In the genomic region with DNA sequence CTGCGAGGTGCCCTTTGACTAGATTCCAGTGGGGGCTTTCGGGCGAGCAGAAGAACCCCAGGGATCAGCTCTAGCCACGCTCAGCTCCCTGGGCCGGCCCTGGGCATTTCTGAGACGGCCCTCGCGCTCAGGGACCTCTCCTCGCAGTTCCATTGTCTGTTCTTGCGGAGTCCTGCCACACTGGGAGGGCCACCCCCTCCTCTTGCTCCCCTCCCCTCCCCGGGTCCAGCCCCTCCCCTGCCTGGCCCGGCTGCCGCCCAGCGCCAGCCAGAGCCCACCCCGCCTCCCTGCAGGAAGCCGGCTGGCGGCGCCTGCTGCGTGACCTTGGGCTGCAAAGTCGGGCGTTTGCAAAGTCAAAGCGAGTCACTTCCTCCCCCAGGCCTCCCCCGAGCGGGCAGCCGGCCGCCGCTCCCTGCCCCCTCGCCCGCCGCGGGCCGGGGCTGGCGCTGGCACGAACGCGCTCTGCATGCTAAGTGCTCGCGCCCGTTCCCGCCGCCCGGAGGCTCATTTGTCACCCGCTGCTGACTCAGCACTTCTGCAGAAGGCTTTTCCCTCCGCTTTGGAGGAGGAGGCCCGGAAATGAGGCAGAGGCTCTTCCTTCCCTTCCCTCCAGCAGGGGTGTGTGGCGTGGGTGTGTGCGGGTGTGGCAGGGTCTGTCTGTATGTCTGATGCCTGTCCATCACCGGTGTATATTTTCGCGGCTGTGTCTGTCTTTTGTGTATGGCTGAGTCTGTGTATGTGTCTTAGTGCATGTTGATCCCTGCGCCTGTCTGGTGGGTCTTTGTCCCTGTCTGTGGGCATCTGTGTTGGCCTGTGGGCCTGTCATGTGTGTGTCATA, we compare ENCODE assay signal across 1 cellular context.
A peak's percentile ranks its signal among the peaks of the same experiment; 100 is the strongest.
TF ChIP-seq lines count a peak whose summit lies in the region.

No MANE protein-coding gene starts in this region.

TF ChIP-seq in K562, 482 proteins besides CTCF, POLR2A, EP300 and RAD21 (continued from another document and continues in another):
- TF ChIP-seq, protein P1, sequence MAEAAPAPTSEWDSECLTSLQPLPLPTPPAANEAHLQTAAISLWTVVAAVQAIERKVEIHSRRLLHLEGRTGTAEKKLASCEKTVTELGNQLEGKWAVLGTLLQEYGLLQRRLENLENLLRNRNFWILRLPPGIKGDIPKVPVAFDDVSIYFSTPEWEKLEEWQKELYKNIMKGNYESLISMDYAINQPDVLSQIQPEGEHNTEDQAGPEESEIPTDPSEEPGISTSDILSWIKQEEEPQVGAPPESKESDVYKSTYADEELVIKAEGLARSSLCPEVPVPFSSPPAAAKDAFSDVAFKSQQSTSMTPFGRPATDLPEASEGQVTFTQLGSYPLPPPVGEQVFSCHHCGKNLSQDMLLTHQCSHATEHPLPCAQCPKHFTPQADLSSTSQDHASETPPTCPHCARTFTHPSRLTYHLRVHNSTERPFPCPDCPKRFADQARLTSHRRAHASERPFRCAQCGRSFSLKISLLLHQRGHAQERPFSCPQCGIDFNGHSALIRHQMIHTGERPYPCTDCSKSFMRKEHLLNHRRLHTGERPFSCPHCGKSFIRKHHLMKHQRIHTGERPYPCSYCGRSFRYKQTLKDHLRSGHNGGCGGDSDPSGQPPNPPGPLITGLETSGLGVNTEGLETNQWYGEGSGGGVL (CRISPR knock-in tag; IDR thresholded peaks at IDR 0.05): no peak
- no peak for TF ChIP-seq ILF3 (IDR thresholded peaks at IDR 0.05; ENCODE audit: borderline replicate concordance)
- TF ChIP-seq MEF2D (tag; conservative IDR thresholded peaks at IDR 0.05; ENCODE audit: low read depth): no peak
- TF ChIP-seq, protein P2, sequence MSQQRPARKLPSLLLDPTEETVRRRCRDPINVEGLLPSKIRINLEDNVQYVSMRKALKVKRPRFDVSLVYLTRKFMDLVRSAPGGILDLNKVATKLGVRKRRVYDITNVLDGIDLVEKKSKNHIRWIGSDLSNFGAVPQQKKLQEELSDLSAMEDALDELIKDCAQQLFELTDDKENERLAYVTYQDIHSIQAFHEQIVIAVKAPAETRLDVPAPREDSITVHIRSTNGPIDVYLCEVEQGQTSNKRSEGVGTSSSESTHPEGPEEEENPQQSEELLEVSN (IDR thresholded peaks at IDR 0.05; ENCODE audit: borderline replicate concordance in 1 of 2, extremely low read depth in 1 of 2, insufficient read depth in 1 of 2, insufficient read length in 1 of 2, low read depth in 1 of 2, low read length in 1 of 2, poor library complexity in 1 of 2, severe bottlenecking in 1 of 2): peak; percentile 92 to 95
- no peak for TF ChIP-seq CHD1 (IDR thresholded peaks at IDR 0.05; ENCODE audit: low read length)
- TF ChIP-seq PURB (CRISPR knock-in tag; IDR thresholded peaks at IDR 0.05; ENCODE audit: low read depth): no peak
- TF ChIP-seq KLF10 (CRISPR knock-in tag; IDR thresholded peaks at IDR 0.05): no peak
- TF ChIP-seq, protein P3, sequence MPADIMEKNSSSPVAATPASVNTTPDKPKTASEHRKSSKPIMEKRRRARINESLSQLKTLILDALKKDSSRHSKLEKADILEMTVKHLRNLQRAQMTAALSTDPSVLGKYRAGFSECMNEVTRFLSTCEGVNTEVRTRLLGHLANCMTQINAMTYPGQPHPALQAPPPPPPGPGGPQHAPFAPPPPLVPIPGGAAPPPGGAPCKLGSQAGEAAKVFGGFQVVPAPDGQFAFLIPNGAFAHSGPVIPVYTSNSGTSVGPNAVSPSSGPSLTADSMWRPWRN (IDR thresholded peaks at IDR 0.05; ENCODE audit: low read depth): no peak
- peak; percentile 54; the same call in 1 of the 2 replicates for TF ChIP-seq SOX6 (IDR thresholded peaks at IDR 0.05)
- TF ChIP-seq ZNF146 (CRISPR knock-in tag; IDR thresholded peaks at IDR 0.05; ENCODE audit: unreplicated experiment): no peak
- no peak for TF ChIP-seq SRSF3 (IDR thresholded peaks at IDR 0.05; ENCODE audit: insufficient read depth, low read length)
- no peak for TF ChIP-seq BRD4 (IDR thresholded peaks at IDR 0.05)
- TF ChIP-seq, protein P4, sequence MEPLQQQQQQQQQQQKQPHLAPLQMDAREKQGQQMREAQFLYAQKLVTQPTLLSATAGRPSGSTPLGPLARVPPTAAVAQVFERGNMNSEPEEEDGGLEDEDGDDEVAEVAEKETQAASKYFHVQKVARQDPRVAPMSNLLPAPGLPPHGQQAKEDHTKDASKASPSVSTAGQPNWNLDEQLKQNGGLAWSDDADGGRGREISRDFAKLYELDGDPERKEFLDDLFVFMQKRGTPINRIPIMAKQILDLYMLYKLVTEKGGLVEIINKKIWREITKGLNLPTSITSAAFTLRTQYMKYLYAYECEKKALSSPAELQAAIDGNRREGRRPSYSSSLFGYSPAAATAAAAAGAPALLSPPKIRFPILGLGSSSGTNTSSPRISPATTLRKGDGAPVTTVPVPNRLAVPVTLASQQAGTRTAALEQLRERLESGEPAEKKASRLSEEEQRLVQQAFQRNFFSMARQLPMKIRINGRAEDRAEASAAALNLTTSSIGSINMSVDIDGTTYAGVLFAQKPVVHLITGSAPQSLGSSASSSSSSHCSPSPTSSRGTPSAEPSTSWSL (CRISPR knock-in tag; IDR thresholded peaks at IDR 0.05; ENCODE audit: borderline replicate concordance): no peak
- no peak for TF ChIP-seq MCM7 (IDR thresholded peaks at IDR 0.05)
- no peak for TF ChIP-seq ZNF143 (CRISPR knock-in tag; IDR thresholded peaks at IDR 0.05)
- TF ChIP-seq MAFK (IDR thresholded peaks at IDR 0.05; ENCODE audit: low read length): peak; percentile 100
- TF ChIP-seq ETS2 (tag; IDR thresholded peaks at IDR 0.05; ENCODE audit: borderline replicate concordance, poor library complexity, severe bottlenecking): no peak
- TF ChIP-seq, protein P5, sequence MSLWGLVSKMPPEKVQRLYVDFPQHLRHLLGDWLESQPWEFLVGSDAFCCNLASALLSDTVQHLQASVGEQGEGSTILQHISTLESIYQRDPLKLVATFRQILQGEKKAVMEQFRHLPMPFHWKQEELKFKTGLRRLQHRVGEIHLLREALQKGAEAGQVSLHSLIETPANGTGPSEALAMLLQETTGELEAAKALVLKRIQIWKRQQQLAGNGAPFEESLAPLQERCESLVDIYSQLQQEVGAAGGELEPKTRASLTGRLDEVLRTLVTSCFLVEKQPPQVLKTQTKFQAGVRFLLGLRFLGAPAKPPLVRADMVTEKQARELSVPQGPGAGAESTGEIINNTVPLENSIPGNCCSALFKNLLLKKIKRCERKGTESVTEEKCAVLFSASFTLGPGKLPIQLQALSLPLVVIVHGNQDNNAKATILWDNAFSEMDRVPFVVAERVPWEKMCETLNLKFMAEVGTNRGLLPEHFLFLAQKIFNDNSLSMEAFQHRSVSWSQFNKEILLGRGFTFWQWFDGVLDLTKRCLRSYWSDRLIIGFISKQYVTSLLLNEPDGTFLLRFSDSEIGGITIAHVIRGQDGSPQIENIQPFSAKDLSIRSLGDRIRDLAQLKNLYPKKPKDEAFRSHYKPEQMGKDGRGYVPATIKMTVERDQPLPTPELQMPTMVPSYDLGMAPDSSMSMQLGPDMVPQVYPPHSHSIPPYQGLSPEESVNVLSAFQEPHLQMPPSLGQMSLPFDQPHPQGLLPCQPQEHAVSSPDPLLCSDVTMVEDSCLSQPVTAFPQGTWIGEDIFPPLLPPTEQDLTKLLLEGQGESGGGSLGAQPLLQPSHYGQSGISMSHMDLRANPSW (CRISPR knock-in tag; IDR thresholded peaks at IDR 0.05): no peak
- TF ChIP-seq SIRT6 (IDR thresholded peaks at IDR 0.05; ENCODE audit: low read depth, low read length): no peak
- TF ChIP-seq, protein P6, sequence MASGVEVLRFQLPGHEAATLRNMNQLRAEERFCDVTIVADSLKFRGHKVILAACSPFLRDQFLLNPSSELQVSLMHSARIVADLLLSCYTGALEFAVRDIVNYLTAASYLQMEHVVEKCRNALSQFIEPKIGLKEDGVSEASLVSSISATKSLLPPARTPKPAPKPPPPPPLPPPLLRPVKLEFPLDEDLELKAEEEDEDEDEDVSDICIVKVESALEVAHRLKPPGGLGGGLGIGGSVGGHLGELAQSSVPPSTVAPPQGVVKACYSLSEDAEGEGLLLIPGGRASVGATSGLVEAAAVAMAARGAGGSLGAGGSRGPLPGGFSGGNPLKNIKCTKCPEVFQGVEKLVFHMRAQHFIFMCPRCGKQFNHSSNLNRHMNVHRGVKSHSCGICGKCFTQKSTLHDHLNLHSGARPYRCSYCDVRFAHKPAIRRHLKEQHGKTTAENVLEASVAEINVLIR (CRISPR knock-in tag; IDR thresholded peaks at IDR 0.05): no peak
- TF ChIP-seq, protein P7, sequence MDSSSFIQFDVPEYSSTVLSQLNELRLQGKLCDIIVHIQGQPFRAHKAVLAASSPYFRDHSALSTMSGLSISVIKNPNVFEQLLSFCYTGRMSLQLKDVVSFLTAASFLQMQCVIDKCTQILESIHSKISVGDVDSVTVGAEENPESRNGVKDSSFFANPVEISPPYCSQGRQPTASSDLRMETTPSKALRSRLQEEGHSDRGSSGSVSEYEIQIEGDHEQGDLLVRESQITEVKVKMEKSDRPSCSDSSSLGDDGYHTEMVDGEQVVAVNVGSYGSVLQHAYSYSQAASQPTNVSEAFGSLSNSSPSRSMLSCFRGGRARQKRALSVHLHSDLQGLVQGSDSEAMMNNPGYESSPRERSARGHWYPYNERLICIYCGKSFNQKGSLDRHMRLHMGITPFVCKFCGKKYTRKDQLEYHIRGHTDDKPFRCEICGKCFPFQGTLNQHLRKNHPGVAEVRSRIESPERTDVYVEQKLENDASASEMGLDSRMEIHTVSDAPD (CRISPR knock-in tag; IDR thresholded peaks at IDR 0.05): no peak
- no peak for TF ChIP-seq ZNF699 (CRISPR knock-in tag; IDR thresholded peaks at IDR 0.05; ENCODE audit: insufficient replicate concordance)
- no peak for TF ChIP-seq KAT8 (IDR thresholded peaks at IDR 0.05; ENCODE audit: low read depth)
- TF ChIP-seq, protein P8, sequence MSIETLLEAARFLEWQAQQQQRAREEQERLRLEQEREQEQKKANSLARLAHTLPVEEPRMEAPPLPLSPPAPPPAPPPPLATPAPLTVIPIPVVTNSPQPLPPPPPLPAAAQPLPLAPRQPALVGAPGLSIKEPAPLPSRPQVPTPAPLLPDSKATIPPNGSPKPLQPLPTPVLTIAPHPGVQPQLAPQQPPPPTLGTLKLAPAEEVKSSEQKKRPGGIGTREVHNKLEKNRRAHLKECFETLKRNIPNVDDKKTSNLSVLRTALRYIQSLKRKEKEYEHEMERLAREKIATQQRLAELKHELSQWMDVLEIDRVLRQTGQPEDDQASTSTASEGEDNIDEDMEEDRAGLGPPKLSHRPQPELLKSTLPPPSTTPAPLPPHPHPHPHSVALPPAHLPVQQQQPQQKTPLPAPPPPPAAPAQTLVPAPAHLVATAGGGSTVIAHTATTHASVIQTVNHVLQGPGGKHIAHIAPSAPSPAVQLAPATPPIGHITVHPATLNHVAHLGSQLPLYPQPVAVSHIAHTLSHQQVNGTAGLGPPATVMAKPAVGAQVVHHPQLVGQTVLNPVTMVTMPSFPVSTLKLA (conservative IDR thresholded peaks at IDR 0.05): peak in 1 of 2 experiments; percentile 62; a peak in 1 of 4 replicates
- no peak for TF ChIP-seq SAP30 (IDR thresholded peaks at IDR 0.05; ENCODE audit: borderline replicate concordance, insufficient read depth, low read depth, low read length, poor library complexity, severe bottlenecking)
- TF ChIP-seq ZNF778 (CRISPR knock-in tag; IDR thresholded peaks at IDR 0.05): no peak
- no peak for TF ChIP-seq SREBF1 (IDR thresholded peaks at IDR 0.05; ENCODE audit: borderline replicate concordance, low read depth, low read length)
- peak; percentile 84 for TF ChIP-seq L3MBTL2 (IDR thresholded peaks at IDR 0.05)
- TF ChIP-seq SMAD2 (IDR thresholded peaks at IDR 0.05; ENCODE audit: low read depth, low read length): no peak
- no peak for TF ChIP-seq ZNF384 (IDR thresholded peaks at IDR 0.05; ENCODE audit: low read depth, low read length)
- no peak for TF ChIP-seq RUNX1 (IDR thresholded peaks at IDR 0.05; ENCODE audit: low read depth)
- TF ChIP-seq, protein P9, sequence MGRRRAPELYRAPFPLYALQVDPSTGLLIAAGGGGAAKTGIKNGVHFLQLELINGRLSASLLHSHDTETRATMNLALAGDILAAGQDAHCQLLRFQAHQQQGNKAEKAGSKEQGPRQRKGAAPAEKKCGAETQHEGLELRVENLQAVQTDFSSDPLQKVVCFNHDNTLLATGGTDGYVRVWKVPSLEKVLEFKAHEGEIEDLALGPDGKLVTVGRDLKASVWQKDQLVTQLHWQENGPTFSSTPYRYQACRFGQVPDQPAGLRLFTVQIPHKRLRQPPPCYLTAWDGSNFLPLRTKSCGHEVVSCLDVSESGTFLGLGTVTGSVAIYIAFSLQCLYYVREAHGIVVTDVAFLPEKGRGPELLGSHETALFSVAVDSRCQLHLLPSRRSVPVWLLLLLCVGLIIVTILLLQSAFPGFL (CRISPR knock-in tag; IDR thresholded peaks at IDR 0.05): no peak
- no peak for TF ChIP-seq WHSC1 (IDR thresholded peaks at IDR 0.05; ENCODE audit: low read length)
- no peak for TF ChIP-seq ZC3H8 (IDR thresholded peaks at IDR 0.05)
- no peak for TF ChIP-seq NCOA4 (IDR thresholded peaks at IDR 0.05; ENCODE audit: partially characterized antibody)
- TF ChIP-seq, protein P10, sequence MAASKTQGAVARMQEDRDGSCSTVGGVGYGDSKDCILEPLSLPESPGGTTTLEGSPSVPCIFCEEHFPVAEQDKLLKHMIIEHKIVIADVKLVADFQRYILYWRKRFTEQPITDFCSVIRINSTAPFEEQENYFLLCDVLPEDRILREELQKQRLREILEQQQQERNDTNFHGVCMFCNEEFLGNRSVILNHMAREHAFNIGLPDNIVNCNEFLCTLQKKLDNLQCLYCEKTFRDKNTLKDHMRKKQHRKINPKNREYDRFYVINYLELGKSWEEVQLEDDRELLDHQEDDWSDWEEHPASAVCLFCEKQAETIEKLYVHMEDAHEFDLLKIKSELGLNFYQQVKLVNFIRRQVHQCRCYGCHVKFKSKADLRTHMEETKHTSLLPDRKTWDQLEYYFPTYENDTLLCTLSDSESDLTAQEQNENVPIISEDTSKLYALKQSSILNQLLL (CRISPR knock-in tag; IDR thresholded peaks at IDR 0.05; ENCODE audit: borderline replicate concordance): no peak
- no peak for TF ChIP-seq ZSCAN29 (IDR thresholded peaks at IDR 0.05)
- TF ChIP-seq PHB (CRISPR knock-in tag; IDR thresholded peaks at IDR 0.05): no peak
- TF ChIP-seq TEAD2 (tag; IDR thresholded peaks at IDR 0.05): no peak
- TF ChIP-seq MECOM (CRISPR knock-in tag; IDR thresholded peaks at IDR 0.05): no peak
- TF ChIP-seq, protein P11, sequence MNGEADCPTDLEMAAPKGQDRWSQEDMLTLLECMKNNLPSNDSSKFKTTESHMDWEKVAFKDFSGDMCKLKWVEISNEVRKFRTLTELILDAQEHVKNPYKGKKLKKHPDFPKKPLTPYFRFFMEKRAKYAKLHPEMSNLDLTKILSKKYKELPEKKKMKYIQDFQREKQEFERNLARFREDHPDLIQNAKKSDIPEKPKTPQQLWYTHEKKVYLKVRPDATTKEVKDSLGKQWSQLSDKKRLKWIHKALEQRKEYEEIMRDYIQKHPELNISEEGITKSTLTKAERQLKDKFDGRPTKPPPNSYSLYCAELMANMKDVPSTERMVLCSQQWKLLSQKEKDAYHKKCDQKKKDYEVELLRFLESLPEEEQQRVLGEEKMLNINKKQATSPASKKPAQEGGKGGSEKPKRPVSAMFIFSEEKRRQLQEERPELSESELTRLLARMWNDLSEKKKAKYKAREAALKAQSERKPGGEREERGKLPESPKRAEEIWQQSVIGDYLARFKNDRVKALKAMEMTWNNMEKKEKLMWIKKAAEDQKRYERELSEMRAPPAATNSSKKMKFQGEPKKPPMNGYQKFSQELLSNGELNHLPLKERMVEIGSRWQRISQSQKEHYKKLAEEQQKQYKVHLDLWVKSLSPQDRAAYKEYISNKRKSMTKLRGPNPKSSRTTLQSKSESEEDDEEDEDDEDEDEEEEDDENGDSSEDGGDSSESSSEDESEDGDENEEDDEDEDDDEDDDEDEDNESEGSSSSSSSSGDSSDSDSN (IDR thresholded peaks at IDR 0.05; ENCODE audit: borderline replicate concordance in 1 of 2, low read depth in 2 of 2, low read length in 2 of 2): no peak
